Comparison of ENCODE assay signal across 2 cellular contexts in genomic region chr3:149252272-149252671, GRCh38.
TF ChIP-seq lines count a peak whose summit lies in the region.

No MANE protein-coding gene starts in this region.

TF ChIP-seq in H1, 55 proteins besides CTCF, POLR2A, EP300 and RAD21:
- TF ChIP-seq KDM5A (IDR thresholded peaks at IDR 0.05; ENCODE audit: low read length) (no peak), MAX (IDR thresholded peaks at IDR 0.05) (no peak), KDM1A (IDR thresholded peaks at IDR 0.05; ENCODE audit: borderline replicate concordance, low read length) (no peak), CEBPB (IDR thresholded peaks at IDR 0.05; ENCODE audit: low read depth, low read length) (no peak), CREB1 (IDR thresholded peaks at IDR 0.05) (no peak), JUND (IDR thresholded peaks at IDR 0.05; ENCODE audit: low read length) (no peak), YY1 (IDR thresholded peaks at IDR 0.05; ENCODE audit: low read depth, low read length) (no peak), BACH1 (IDR thresholded peaks at IDR 0.05; ENCODE audit: low read length) (no peak), USF2 (IDR thresholded peaks at IDR 0.05; ENCODE audit: low read length) (no peak), ATF2 (IDR thresholded peaks at IDR 0.05; ENCODE audit: low read length) (no peak)

TF ChIP-seq in GM23338, 12 proteins besides CTCF, POLR2A, EP300 and RAD21:
- TF ChIP-seq ZNF114 (CRISPR knock-in tag; IDR thresholded peaks at IDR 0.05) (no peak), EZH2phosphoT487 (IDR thresholded peaks at IDR 0.05; ENCODE audit: unreplicated experiment) (no peak), ZNF462 (CRISPR knock-in tag; IDR thresholded peaks at IDR 0.05) (no peak), JUNB (IDR thresholded peaks at IDR 0.05; ENCODE audit: unreplicated experiment) (no peak), STAT1 (IDR thresholded peaks at IDR 0.05; ENCODE audit: unreplicated experiment) (no peak), POLR2AphosphoS5 (IDR thresholded peaks at IDR 0.05; ENCODE audit: low read depth) (no peak), EZH2 (IDR thresholded peaks at IDR 0.05; ENCODE audit: low read depth, unreplicated experiment) (no peak), CREB1 (CRISPR knock-in tag; IDR thresholded peaks at IDR 0.05; ENCODE audit: low read depth) (no peak)
TF ChIP-seq in GM23338: peak in this region for 0.
